In the genomic region with DNA sequence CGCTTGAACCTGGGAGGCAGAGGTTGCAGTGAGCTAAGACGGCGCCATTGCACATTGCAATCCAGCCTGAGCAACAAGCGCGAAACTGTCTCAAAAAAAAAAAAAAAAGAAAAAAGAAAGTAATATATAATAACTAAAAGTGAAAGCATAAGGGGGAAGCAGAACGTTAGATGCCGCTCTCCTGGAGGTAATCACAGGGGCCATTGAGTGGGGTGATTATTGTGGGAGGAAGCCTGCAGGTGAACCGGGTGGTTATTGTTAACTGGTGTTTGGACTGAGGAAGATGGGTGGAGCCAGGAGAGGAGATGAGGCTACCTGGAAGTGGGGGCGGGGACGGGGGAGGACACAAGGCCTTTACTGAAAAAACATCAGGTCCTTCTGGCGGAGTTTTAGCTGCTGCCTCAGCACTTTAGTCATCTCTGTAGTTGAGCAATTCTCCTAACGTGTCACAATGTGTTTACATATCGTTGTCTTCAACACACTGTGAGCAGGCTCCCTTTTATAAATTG, we compare ENCODE assay signal across 9 cellular contexts. TPM values are rescaled to one million over a fixed set of nuclear protein-coding genes. Genes with fewer than 3 reads are reported as not detected.
DNase-seq lines count a peak whose midpoint lies in the region; ATAC-seq and TF ChIP-seq lines count a peak whose summit lies in the region.
"Had no signal": no experiment of that assay in that cellular context is flagged by ENCODE, and none has a peak within 500 bp of the region (broad histone marks: within the 10 kb centered on the region; RNA-seq: fewer than 3 reads in every experiment).

No MANE protein-coding gene starts in this region.

- DNase-seq in T-helper 17 cell (peak in 2 of 3 donors; percentile 13), colonic mucosa (peak; percentile 64), right cardiac atrium (no peak), uterus (no peak), NCI-H1092 treated with DMSO at 0.1 percent for 48 hours (lab: John Stamatoyannopoulos, UW) (no peak)
- DNase-seq in stimulated activated CD4-positive, alpha-beta T cell treated with anti-CD3 and anti-CD28 coated beads, Interleukin-12 subunit alpha, Interleukin-12 subunit beta, amount 100 ng/mL, for 48 hours (ENCODE audit: low read depth in 2 of 3, low spot score in 1 of 3), result peak; percentile 52 to 65 (median 54)

- peaks cover 5% of the 10 kb centered on the region for H3K36me3 ChIP-seq in colonic mucosa
- no peaks in the 10 kb centered on the region for H3K36me3 ChIP-seq in uterus

- TF ChIP-seq POLR2A in uterus (IDR thresholded peaks at IDR 0.05), result no peak

- H3K27ac Mint-ChIP-seq in T-helper 17 cell, result peak overlapping the region; percentile 84

- no peaks in the 10 kb centered on the region for H3K4me1 ChIP-seq in colonic mucosa
- H3K4me1 ChIP-seq in right cardiac atrium (ENCODE audit: control insufficient read depth, insufficient read depth, low read length), result no peaks in the 10 kb centered on the region
- peaks cover 0 to 6% of the 10 kb centered on the region in 2 donors for H3K4me1 ChIP-seq in uterus

- intact Hi-C loops in colonic mucosa (cut with DNase I), result no loop called here
- intact Hi-C loops in right cardiac atrium (cut with DNase I), result no loop called here
- intact Hi-C loops in uterus (cut with DNase I; ENCODE audit: low total_unique reads), result no loop called here

- H3K36me3 Mint-ChIP-seq in T-helper 17 cell (ENCODE audit: low read depth), result peaks cover 6% of the 10 kb centered on the region

- H3K27me3 ChIP-seq in colonic mucosa, result no peaks in the 10 kb centered on the region
- no peaks in the 10 kb centered on the region for H3K27me3 ChIP-seq in right cardiac atrium (ENCODE audit: control insufficient read depth, insufficient read depth)
- H3K27me3 ChIP-seq in uterus, result no peaks in the 10 kb centered on the region

- peak overlapping the region; percentile 91 for H3K4me3 Mint-ChIP-seq in T-helper 17 cell
- H3K4me3 Mint-ChIP-seq: nephron had no signal

- H3K4me1 Mint-ChIP-seq in T-helper 17 cell, result peaks cover 22% of the 10 kb centered on the region
- H3K4me1 Mint-ChIP-seq: nephron had no signal

- H3K4me3 ChIP-seq in colonic mucosa, result no peak overlapping the region
- no peak overlapping the region for H3K4me3 ChIP-seq in right cardiac atrium (ENCODE audit: low read length)
- H3K4me3 ChIP-seq in uterus, result no peak overlapping the region

- peak overlapping the region in 1 of 2 donors; percentile 41 for H3K9ac ChIP-seq in colonic mucosa (ENCODE audit: low read depth in 2 of 2, low read length in 2 of 2)

- ATAC-seq in GM19025 (IDR thresholded peaks at IDR 0.05; ENCODE audit: low read depth, unreplicated experiment) (peak; percentile 34), HG03108 (IDR thresholded peaks at IDR 0.05; ENCODE audit: unreplicated experiment) (peak; percentile 39), T-helper 17 cell (peak; percentile 76), right cardiac atrium (no peak)

- H3K27me3 Mint-ChIP-seq in T-helper 17 cell, result peaks cover 11% of the 10 kb centered on the region

- 80% methylated on average over 13 of the region's 13 CpGs for WGBS in right cardiac atrium

- no peak for TF ChIP-seq CTCF in colonic mucosa (IDR thresholded peaks at IDR 0.05)
- no peak for TF ChIP-seq CTCF in uterus (IDR thresholded peaks at IDR 0.05)

- no peak overlapping the region for H3K27ac ChIP-seq in colonic mucosa
- no peak overlapping the region for H3K27ac ChIP-seq in right cardiac atrium (ENCODE audit: low read length)
- no peak overlapping the region for H3K27ac ChIP-seq in uterus

- H3K9me3 ChIP-seq in T-helper 17 cell (ENCODE audit: control insufficient read depth, low read length, poor library complexity, severe bottlenecking) (no peaks in the 10 kb centered on the region), colonic mucosa (no peaks in the 10 kb centered on the region), right cardiac atrium (ENCODE audit: control insufficient read depth, low read length) (no peaks in the 10 kb centered on the region), uterus (no peaks in the 10 kb centered on the region)

RNA-seq across cellular contexts. Expression of a gene that starts 5.3 kb away (rescaled TPM):
- total RNA-seq in T-helper 17 cell (10 to 100 TPM; 21.1 to 30.2 TPM), colonic mucosa (100 to 1,000 TPM; 133 to 174 TPM), right cardiac atrium (10 to 100 TPM; 37.9 to 56.3 (median 49.1) TPM), uterus (100 to 1,000 TPM in 1 of 4 donors, 10 to 100 TPM in 3; 38.6 to 110 (median 44.7) TPM)
- polyA plus RNA-seq in right cardiac atrium, result 23.8 TPM

Comparison
In these comparisons a context has a peak if more than half of its experiments do, and no peak if none do; other contexts are left out.
1. ATAC-seq: peak in GM19025 (single experiment), HG03108 (single experiment) and T-helper 17 cell (single experiment); none in right cardiac atrium (0 of 2).
2. DNase-seq: peak in T-helper 17 cell (2 of 3), colonic mucosa (single experiment) and stimulated activated CD4-positive, alpha-beta T cell treated with anti-CD3 and anti-CD28 coated beads, Interleukin-12 subunit alpha, Interleukin-12 subunit beta, amount 100 ng/mL, for 48 hours (3 of 3); none in right cardiac atrium (0 of 3), uterus (0 of 2) and NCI-H1092 treated with DMSO at 0.1 percent for 48 hours (single experiment).